1 cellular context compared by ENCODE assay signal in the genomic region with DNA sequence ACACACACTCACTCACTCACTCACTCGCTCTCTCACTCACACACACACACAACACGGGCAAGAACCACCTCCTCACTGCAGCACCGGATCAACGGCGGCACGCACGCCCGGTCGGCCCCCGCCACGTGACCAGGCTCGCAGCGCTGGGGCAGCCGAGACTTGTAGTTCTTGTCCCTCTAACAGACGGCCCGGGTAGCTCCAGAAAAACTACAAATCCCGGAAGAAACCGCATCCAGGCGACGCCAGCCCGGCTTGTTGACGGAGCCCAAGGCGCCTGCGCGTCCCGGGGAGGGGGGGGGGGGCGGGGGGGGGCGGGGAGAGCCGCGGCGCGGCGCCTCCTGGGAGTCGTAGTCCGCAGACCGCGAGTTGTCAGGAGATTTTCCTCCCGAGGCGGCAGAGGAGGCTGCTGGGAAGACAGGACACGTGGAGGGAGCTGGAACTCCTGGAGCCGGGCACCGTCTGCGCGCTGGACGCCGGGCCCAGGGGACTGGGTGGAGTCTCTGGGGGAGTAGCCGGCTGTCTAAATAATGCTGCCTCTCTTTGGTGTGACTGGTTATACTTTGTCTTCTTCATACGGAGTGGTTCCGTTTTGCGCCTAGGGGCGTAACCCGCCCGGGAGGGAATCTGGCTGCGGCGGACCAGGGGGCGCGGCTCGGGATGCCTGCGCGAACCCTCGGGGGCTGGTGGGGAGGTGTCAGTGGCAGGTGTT.
TF ChIP-seq lines count a peak whose summit lies in the region.

A gene with protein sequence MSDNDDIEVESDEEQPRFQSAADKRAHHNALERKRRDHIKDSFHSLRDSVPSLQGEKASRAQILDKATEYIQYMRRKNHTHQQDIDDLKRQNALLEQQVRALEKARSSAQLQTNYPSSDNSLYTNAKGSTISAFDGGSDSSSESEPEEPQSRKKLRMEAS (minus strand): TSS at position 77 of the 709 bp plus-strand sequence. CDS start 178 bp downstream, outside the sequence.

TF ChIP-seq in IMR-90, 13 proteins besides CTCF, POLR2A, EP300 and RAD21 (continued from another document):
- peak; percentile 91 for TF ChIP-seq BHLHE40 (IDR thresholded peaks at IDR 0.05; ENCODE audit: low read depth, low read length)
TF ChIP-seq in IMR-90: peak in this region for 5.
